In the genomic region with DNA sequence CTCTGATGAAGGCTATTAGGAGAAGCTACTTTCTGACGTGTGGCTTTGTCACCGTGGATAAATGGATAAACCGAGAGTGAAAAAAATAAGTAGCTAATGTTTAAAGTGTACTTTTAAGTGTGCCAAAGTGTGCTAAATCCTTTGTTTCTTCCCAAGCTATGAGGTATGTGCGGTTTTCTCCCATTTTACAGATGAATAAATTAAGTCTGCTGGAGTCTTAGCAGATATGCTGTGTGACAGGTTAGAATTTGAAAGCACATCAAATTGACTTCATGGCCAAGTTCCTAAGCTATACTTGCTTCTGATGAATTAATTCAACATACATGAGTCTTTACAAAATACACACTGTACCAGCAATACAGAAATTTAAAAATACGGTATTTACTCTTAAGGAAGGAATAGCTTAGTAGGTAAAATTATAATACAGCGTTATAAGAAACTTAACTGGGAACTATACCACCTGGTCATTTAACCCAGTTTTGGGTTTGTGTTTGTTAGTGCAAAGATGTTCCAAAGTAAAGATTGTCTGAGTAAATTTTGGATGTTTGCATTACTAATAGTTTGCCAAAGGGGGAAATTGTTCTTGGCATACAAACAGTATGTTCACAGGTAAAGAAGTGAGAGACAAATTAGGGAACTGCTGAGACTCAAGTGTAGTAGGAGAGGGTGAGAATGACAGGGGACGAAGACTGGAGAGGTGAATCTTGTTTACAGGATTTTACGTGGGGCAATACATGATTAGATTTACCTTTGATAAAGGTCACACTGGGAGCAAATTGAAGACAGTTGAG, we compare ENCODE assay signal across 8 cellular contexts. TPM values are rescaled to one million over a fixed set of nuclear protein-coding genes. Genes with fewer than 3 reads are reported as not detected.
DNase-seq lines count a peak whose midpoint lies in the region; ATAC-seq, FAIRE-seq and TF ChIP-seq lines count a peak whose summit lies in the region.

No MANE protein-coding gene starts in this region.

- peaks cover 81% of the 10 kb centered on the region for H3K4me1 Mint-ChIP-seq in CD4-positive, alpha-beta T cell (ENCODE audit: low read depth)
- H3K4me1 Mint-ChIP-seq in nephron progenitor cell: peaks cover 46% of the 10 kb centered on the region

- H3K36me3 ChIP-seq in Karpas-422 (ENCODE audit: insufficient read depth, low read length): peaks cover 2% of the 10 kb centered on the region; the same call in 1 of the 2 replicates
- H3K36me3 ChIP-seq in vagina: no peaks in the 10 kb centered on the region
- H3K36me3 ChIP-seq in small intestine (ENCODE audit: control insufficient read depth in 2 of 2, insufficient read depth in 2 of 2, low read length in 2 of 2): no peaks in the 10 kb centered on the region

- POLR2A ChIA-PET in CD4-positive, alpha-beta T cell (lab: Charles Lee): interaction anchor here (0.6 to 4.0 kb wide), 8 partner anchors 11 to 1127 kb away, joined by 3 to 63 read pairs (median 5); a partner anchor contains a TSS

- no peak for DNase-seq in CD4-positive, alpha-beta T cell
- DNase-seq in Karpas-422 (no peak), coronary artery (ENCODE audit: low spot score) (no peak), nephron progenitor cell (no peak), frontal cortex (ENCODE audit: low spot score in 2 of 2) (no peak), NCI-H187 treated with DMSO at 0.1 percent for 48 hours (lab: John Stamatoyannopoulos, UW) (no peak), vagina (ENCODE audit: extremely low spot score in 2 of 2) (no peak), small intestine (no peak)

- H3K4me3 ChIP-seq in Karpas-422 (ENCODE audit: low read length) (peak overlapping the region; percentile 92), coronary artery (peak overlapping the region; percentile 89), vagina (no peak overlapping the region), small intestine (ENCODE audit: low read depth in 1 of 2, low read length in 2 of 2) (no peak overlapping the region)

- H3K27me3 ChIP-seq in CD4-positive, alpha-beta T cell (ENCODE audit: control insufficient read depth, insufficient read depth, low read length): no peaks in the 10 kb centered on the region
- H3K27me3 ChIP-seq in Karpas-422 (ENCODE audit: low read length): no peaks in the 10 kb centered on the region
- H3K27me3 ChIP-seq in vagina: no peaks in the 10 kb centered on the region
- H3K27me3 ChIP-seq in small intestine (ENCODE audit: control insufficient read depth in 2 of 2, insufficient read depth in 2 of 2, low read length in 2 of 2): no peaks in the 10 kb centered on the region

- peaks cover 97% of the 10 kb centered on the region for H3K79me2 ChIP-seq in Karpas-422 (ENCODE audit: low read length)

- H3K9me2 ChIP-seq in Karpas-422 (replicated peaks; ENCODE audit: insufficient read depth, low read length): no peaks in the 10 kb centered on the region

- peak overlapping the region; percentile 94 for H3K4me3 Mint-ChIP-seq in CD4-positive, alpha-beta T cell
- H3K4me3 Mint-ChIP-seq in nephron progenitor cell: peak overlapping the region; percentile 95

- H3K9me3 ChIP-seq in CD4-positive, alpha-beta T cell (ENCODE audit: control insufficient read depth, low read length): no peaks in the 10 kb centered on the region
- H3K9me3 ChIP-seq in Karpas-422 (ENCODE audit: low read length) (no peaks in the 10 kb centered on the region), vagina (no peaks in the 10 kb centered on the region), small intestine (ENCODE audit: control insufficient read depth, low read depth) (no peaks in the 10 kb centered on the region)

- TF ChIP-seq CTCF in CD4-positive, alpha-beta T cell (IDR thresholded peaks at IDR 0.05): no peak
- TF ChIP-seq CTCF in coronary artery (IDR thresholded peaks at IDR 0.05): no peak
- no peak for TF ChIP-seq CTCF in nephron progenitor cell (IDR thresholded peaks at IDR 0.05)
- TF ChIP-seq CTCF in vagina (IDR thresholded peaks at IDR 0.05): no peak

- FAIRE-seq in frontal cortex (lab: Jason Lieb, UNC) (no peak), small intestine (lab: Jason Lieb, UNC) (no peak)

- CTCF ChIA-PET in CD4-positive, alpha-beta T cell (lab: Charles Lee): interaction anchor here (1.2 to 1.6 kb wide), 2 partner anchors 21 to 229 kb away, joined by 4 to 9 read pairs; no protein-coding TSS in a partner anchor

- peak overlapping the region; percentile 92 for H3K9ac ChIP-seq in Karpas-422 (ENCODE audit: low read length)

- H3K9me3 Mint-ChIP-seq in CD4-positive, alpha-beta T cell: no peaks in the 10 kb centered on the region
- H3K9me3 Mint-ChIP-seq in nephron progenitor cell: no peaks in the 10 kb centered on the region

- peak overlapping the region; percentile 80 for H3K27ac Mint-ChIP-seq in CD4-positive, alpha-beta T cell
- H3K27ac Mint-ChIP-seq in nephron progenitor cell: no peak overlapping the region

- 55 to 68% (median 55%) methylated on average over 8 of the region's 8 CpGs for WGBS in small intestine, 3 donors

- H3K36me3 Mint-ChIP-seq in CD4-positive, alpha-beta T cell (ENCODE audit: low read depth): peaks cover 17% of the 10 kb centered on the region
- peaks cover 12% of the 10 kb centered on the region for H3K36me3 Mint-ChIP-seq in nephron progenitor cell (ENCODE audit: low read depth)

- peaks cover 4% of the 10 kb centered on the region for H4K20me1 ChIP-seq in Karpas-422 (ENCODE audit: insufficient read depth, low read depth, low read length)

- intact Hi-C loops in CD4-positive, alpha-beta T cell (cut with DNase I, micrococcal nuclease): loop anchor here (5.0 to 10.0 kb wide), 4 partner anchors 127 to 228 kb away; a partner anchor contains a TSS
- intact Hi-C loops in vagina (cut with DNase I): no loop called here

- no peak overlapping the region for H3K27ac ChIP-seq in CD4-positive, alpha-beta T cell (ENCODE audit: low read depth, low read length)
- H3K27ac ChIP-seq in Karpas-422 (ENCODE audit: low read length): no peak overlapping the region
- no peak overlapping the region for H3K27ac ChIP-seq in coronary artery
- no peak overlapping the region for H3K27ac ChIP-seq in vagina
- H3K27ac ChIP-seq in small intestine (ENCODE audit: low read depth in 1 of 2, low read length in 1 of 2): no peak overlapping the region

- H3K4me1 ChIP-seq in Karpas-422 (ENCODE audit: low read length) (peaks cover 56% of the 10 kb centered on the region), vagina (peaks cover 48% of the 10 kb centered on the region), small intestine (ENCODE audit: control insufficient read depth in 2 of 2, insufficient read depth in 1 of 2, low read depth in 1 of 2, low read length in 1 of 2) (peaks cover 6 to 17% of the 10 kb centered on the region in 2 donors)

- no peak for TF ChIP-seq POLR2A in vagina (IDR thresholded peaks at IDR 0.05)

- ATAC-seq in CD4-positive, alpha-beta T cell (ENCODE audit: poor library complexity): no peak

- no peaks in the 10 kb centered on the region for H3K27me3 Mint-ChIP-seq in CD4-positive, alpha-beta T cell
- no peaks in the 10 kb centered on the region for H3K27me3 Mint-ChIP-seq in nephron progenitor cell (ENCODE audit: low read depth, poor library complexity)

- peak overlapping the region; percentile 97 for H3K4me2 ChIP-seq in Karpas-422 (ENCODE audit: low read depth, low read length, poor library complexity, severe bottlenecking)

- H2AFZ ChIP-seq in Karpas-422 (ENCODE audit: low read length): no peak overlapping the region

RNA-seq across cellular contexts. Expression of a gene that starts 1.4 kb away (rescaled TPM):
- total RNA-seq in CD4-positive, alpha-beta T cell: 10 to 100 TPM; 21.5 to 23.9 TPM
- 54.0 and 148 TPM in 2 replicates for total RNA-seq in Karpas-422 (2014; rRNA removed; shearing (Covaris generic); ENCODE audit: low replicate concordance)
- total RNA-seq in frontal cortex: 55.8 TPM
- 27.3 TPM for total RNA-seq in vagina
- polyA plus RNA-seq in small intestine: 10 to 100 TPM in 1 of 3 donors, 1 to 10 TPM in 2; 7.6 to 14.1 (median 9.4) TPM

Comparison
In these comparisons a context has a peak if more than half of its experiments do, and no peak if none do; other contexts are left out.
1. H3K4me3 ChIP-seq: peak in Karpas-422 (single experiment) and coronary artery (single experiment); none in vagina (0 of 2) and small intestine (0 of 2).